ENCODE assay signal across 11 cellular contexts in the genomic region with DNA sequence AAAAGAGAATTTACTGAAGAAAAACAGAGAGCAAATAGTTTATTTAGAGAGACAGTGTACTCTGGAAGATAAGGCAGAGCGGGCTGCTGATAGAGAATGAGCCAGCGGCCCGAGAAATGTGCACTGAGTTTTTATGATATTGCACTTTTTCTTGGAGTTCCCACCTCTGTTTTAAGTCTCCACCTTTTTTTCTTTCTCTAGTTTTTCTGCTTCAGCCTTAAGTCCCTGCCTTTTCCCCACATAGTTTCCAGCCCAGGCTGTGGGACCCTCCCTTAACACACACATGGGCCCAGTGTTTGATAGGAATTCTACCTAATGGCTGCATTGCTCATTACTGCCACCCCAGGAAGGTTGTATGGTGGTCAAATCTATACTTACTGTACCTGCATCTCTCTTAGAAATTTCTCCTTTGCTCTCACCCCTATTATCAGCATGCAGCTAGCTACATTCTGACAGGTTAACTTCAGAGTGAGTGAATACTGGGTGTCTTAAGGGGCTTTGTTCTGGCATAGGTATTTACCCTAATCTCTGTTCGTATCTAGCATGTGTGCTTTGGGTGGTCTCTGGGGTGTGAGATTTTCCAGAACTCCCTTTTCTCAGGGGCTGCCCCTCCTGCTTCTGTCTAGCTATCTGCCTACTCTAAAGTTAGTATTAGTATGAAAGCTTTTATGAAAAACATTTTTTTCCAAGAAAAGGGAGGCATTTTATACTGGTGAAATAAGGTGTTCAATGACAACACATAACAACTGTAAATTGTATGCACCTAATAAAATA.
DNase-seq lines count a peak whose midpoint lies in the region; ATAC-seq and TF ChIP-seq lines count a peak whose summit lies in the region.
"Had no signal": no experiment of that assay in that cellular context is flagged by ENCODE, and none has a peak within 500 bp of the region (broad histone marks: within the 10 kb centered on the region; RNA-seq: fewer than 3 reads in every experiment).

No MANE protein-coding gene starts in this region.

- TF ChIP-seq CTCF in GM12865 (IDR thresholded peaks at IDR 0.05; ENCODE audit: insufficient read depth, low read depth, low read length, missing control alignments) (peak; percentile 20), NB4 (IDR thresholded peaks at IDR 0.05; ENCODE audit: low read depth, low read length) (peak; percentile 22), endothelial cell (IDR thresholded peaks at IDR 0.05; ENCODE audit: unreplicated experiment) (peak; percentile 24)

- TF ChIP-seq POLR2A in NB4 (IDR thresholded peaks at IDR 0.05; ENCODE audit: extremely low read depth, insufficient read length) = no peak

- no peaks in the 10 kb centered on the region for H3K9me3 Mint-ChIP-seq in endothelial cell (ENCODE audit: unreplicated experiment)
- H3K9me3 Mint-ChIP-seq in stimulated activated memory B cell treated with anti-CD40 and anti-IgM and Interleukin-4, amounts not matched to agents 10 μg/mL and 1 μg/mL and 100 μg/mL, for 72 hours = no peaks in the 10 kb centered on the region
- no peaks in the 10 kb centered on the region for H3K9me3 Mint-ChIP-seq in activated CD8-positive, alpha-beta memory T cell treated with anti-CD3 and anti-CD28 coated beads, Interleukin-2, amount 10 ng/mL, durations not matched to agents 7 days and 5 days (ENCODE audit: low read depth)
- H3K9me3 Mint-ChIP-seq: activated naive CD4-positive, alpha-beta T cell treated with anti-CD3 and anti-CD28 coated beads, Interleukin-2, amount 50 U/mL, for 24 hours had no signal

- no peaks in the 10 kb centered on the region for H3K4me1 Mint-ChIP-seq in endothelial cell (ENCODE audit: unreplicated experiment)
- peaks cover 59% of the 10 kb centered on the region for H3K4me1 Mint-ChIP-seq in stimulated activated memory B cell treated with anti-CD40 and anti-IgM and Interleukin-4, amounts not matched to agents 10 μg/mL and 1 μg/mL and 100 μg/mL, for 72 hours
- H3K4me1 Mint-ChIP-seq in activated CD8-positive, alpha-beta memory T cell treated with anti-CD3 and anti-CD28 coated beads, Interleukin-2, amount 10 ng/mL, durations not matched to agents 7 days and 5 days = peaks cover 27% of the 10 kb centered on the region

- H3K4me3 Mint-ChIP-seq in endothelial cell (ENCODE audit: unreplicated experiment) = no peak overlapping the region
- no peak overlapping the region for H3K4me3 Mint-ChIP-seq in stimulated activated memory B cell treated with anti-CD40 and anti-IgM and Interleukin-4, amounts not matched to agents 10 μg/mL and 1 μg/mL and 100 μg/mL, for 72 hours
- H3K4me3 Mint-ChIP-seq in activated CD8-positive, alpha-beta memory T cell treated with anti-CD3 and anti-CD28 coated beads, Interleukin-2, amount 10 ng/mL, durations not matched to agents 7 days and 5 days = no peak overlapping the region
- H3K4me3 Mint-ChIP-seq: activated naive CD4-positive, alpha-beta T cell treated with anti-CD3 and anti-CD28 coated beads, Interleukin-2, amount 50 U/mL, for 24 hours had no signal

- no peak overlapping the region for H3K27ac Mint-ChIP-seq in endothelial cell (ENCODE audit: unreplicated experiment)
- peak overlapping the region; percentile 75 for H3K27ac Mint-ChIP-seq in stimulated activated memory B cell treated with anti-CD40 and anti-IgM and Interleukin-4, amounts not matched to agents 10 μg/mL and 1 μg/mL and 100 μg/mL, for 72 hours
- no peak overlapping the region for H3K27ac Mint-ChIP-seq in activated CD8-positive, alpha-beta memory T cell treated with anti-CD3 and anti-CD28 coated beads, Interleukin-2, amount 10 ng/mL, durations not matched to agents 7 days and 5 days
- H3K27ac Mint-ChIP-seq: activated naive CD4-positive, alpha-beta T cell treated with anti-CD3 and anti-CD28 coated beads, Interleukin-2, amount 50 U/mL, for 24 hours had no signal

- H3K36me3 Mint-ChIP-seq in endothelial cell (ENCODE audit: low read depth, unreplicated experiment) = no peaks in the 10 kb centered on the region
- no peaks in the 10 kb centered on the region for H3K36me3 Mint-ChIP-seq in stimulated activated memory B cell treated with anti-CD40 and anti-IgM and Interleukin-4, amounts not matched to agents 10 μg/mL and 1 μg/mL and 100 μg/mL, for 72 hours
- H3K36me3 Mint-ChIP-seq in activated CD8-positive, alpha-beta memory T cell treated with anti-CD3 and anti-CD28 coated beads, Interleukin-2, amount 10 ng/mL, durations not matched to agents 7 days and 5 days = no peaks in the 10 kb centered on the region
- H3K36me3 Mint-ChIP-seq: activated naive CD4-positive, alpha-beta T cell treated with anti-CD3 and anti-CD28 coated beads, Interleukin-2, amount 50 U/mL, for 24 hours had no signal

- DNase-seq in GM12865 (ENCODE audit: low read depth) (no peak), NB4 (ENCODE audit: low read depth) (no peak), endothelial cell (ENCODE audit: low spot score) (no peak), amniotic stem cell (lab: John Stamatoyannopoulos, UW) (no peak)
- DNase-seq in activated CD8-positive, alpha-beta memory T cell treated with anti-CD3 and anti-CD28 coated beads, Interleukin-2, amount 10 ng/mL, durations not matched to agents 7 days and 5 days = no peak
- DNase-seq: NCI-H526 treated with DMSO at 0.1 percent for 48 hours, SHP77 treated with DMSO at 0.1 percent for 48 hours had no signal

- CTCF ChIA-PET in activated CD8-positive, alpha-beta memory T cell treated with anti-CD3 and anti-CD28 coated beads, Interleukin-2, amount 10 ng/mL, durations not matched to agents 7 days and 5 days (lab: Charles Lee) = interaction anchor here (1.1 to 4.2 kb wide), 12 partner anchors 10 to 849 kb away, joined by 3 to 35 read pairs (median 4); no protein-coding TSS in a partner anchor

- no peak for ATAC-seq in stimulated activated memory B cell treated with anti-CD40 and anti-IgM and Interleukin-4, amounts not matched to agents 10 μg/mL and 1 μg/mL and 100 μg/mL, for 72 hours
- ATAC-seq in activated CD8-positive, alpha-beta memory T cell treated with anti-CD3 and anti-CD28 coated beads, Interleukin-2, amount 10 ng/mL, durations not matched to agents 7 days and 5 days = no peak
- ATAC-seq in GM18909 (IDR thresholded peaks at IDR 0.05; ENCODE audit: poor library complexity, unreplicated experiment) = no peak

- H3K4me3 ChIP-seq in GM12865 (ENCODE audit: low read depth, low read length) (no peak overlapping the region), NB4 (ENCODE audit: low read depth, low read length) (no peak overlapping the region)
- H3K4me3 ChIP-seq: thoracic aorta had no signal

- no peaks in the 10 kb centered on the region for H3K27me3 Mint-ChIP-seq in endothelial cell (ENCODE audit: unreplicated experiment)
- H3K27me3 Mint-ChIP-seq in stimulated activated memory B cell treated with anti-CD40 and anti-IgM and Interleukin-4, amounts not matched to agents 10 μg/mL and 1 μg/mL and 100 μg/mL, for 72 hours = no peaks in the 10 kb centered on the region
- H3K27me3 Mint-ChIP-seq in activated CD8-positive, alpha-beta memory T cell treated with anti-CD3 and anti-CD28 coated beads, Interleukin-2, amount 10 ng/mL, durations not matched to agents 7 days and 5 days = peaks cover 20% of the 10 kb centered on the region
